ENCODE assay signal across 8 cellular contexts in genomic region chr16:67806428-67807147, GRCh38. TPM values are rescaled to one million over a fixed set of nuclear protein-coding genes. Genes with fewer than 3 reads are reported as not detected.
DNase-seq lines count a peak whose midpoint lies in the region; ATAC-seq lines count a peak whose summit lies in the region.

TSS of gene RANBP10 (minus strand) at chr16:67806560. CDS start at chr16:67806536, 24 bp downstream.
TSS of gene TSNAXIP1 (plus strand) at chr16:67806889. CDS start at chr16:67807150, 261 bp downstream.

- CTCF ChIA-PET in activated CD4-positive, alpha-beta T cell treated with anti-CD3 and anti-CD28 coated beads, Interleukin-2, amount 10 ng/mL, durations not matched to agents 7 days and 5 days (lab: Charles Lee): interaction anchor here (0.5 to 2.6 kb wide), 15 partner anchors 9 to 330 kb away, joined by 3 to 36 read pairs (median 3); no protein-coding TSS in a partner anchor

- intact Hi-C loops in left colon (cut with DNase I, micrococcal nuclease): loop anchor here in 1 of 2 donors (10.0 kb wide), 1 partner anchor 132 kb away; no protein-coding TSS in a partner anchor

- peaks cover 33% of the 10 kb centered on the region for H3K36me3 Mint-ChIP-seq in activated CD4-positive, alpha-beta T cell treated with anti-CD3 and anti-CD28 coated beads, Interleukin-2, amount 10 ng/mL, durations not matched to agents 7 days and 5 days (ENCODE audit: low read depth)

- peak within 1 kb of the TSS; percentile 90 for H3K27ac Mint-ChIP-seq in activated CD4-positive, alpha-beta T cell treated with anti-CD3 and anti-CD28 coated beads, Interleukin-2, amount 10 ng/mL, durations not matched to agents 7 days and 5 days

- H3K9me3 Mint-ChIP-seq in activated CD4-positive, alpha-beta T cell treated with anti-CD3 and anti-CD28 coated beads, Interleukin-2, amount 10 ng/mL, durations not matched to agents 7 days and 5 days: no peaks in the 10 kb centered on the region

- DNase-seq in C1 segment of cervical spinal cord (lab: John Stamatoyannopoulos, UW) (peak; percentile 74 to 100 (median 96)), NCI-H526 treated with DMSO at 0.1 percent for 48 hours (lab: John Stamatoyannopoulos, UW) (peak; percentile 96), cortex of kidney (lab: John Stamatoyannopoulos, UW) (peak; percentile 67), left colon (peak; percentile 95 to 98)
- DNase-seq in activated CD4-positive, alpha-beta T cell treated with anti-CD3 and anti-CD28 coated beads, Interleukin-2, amount 10 ng/mL, durations not matched to agents 7 days and 5 days: peak; percentile 98
- DNase-seq in stimulated activated CD4-positive, alpha-beta T cell treated with anti-CD3 and anti-CD28 coated beads, Interleukin-1b, Interleukin-23, amount 100 ng/mL, for 4 hours (ENCODE audit: low read depth in 2 of 2): peak; percentile 90 to 93

- POLR2A ChIA-PET in activated CD4-positive, alpha-beta T cell treated with anti-CD3 and anti-CD28 coated beads, Interleukin-2, amount 10 ng/mL, durations not matched to agents 7 days and 5 days (lab: Charles Lee): interaction anchor here (0.6 kb wide), 2 partner anchors 15 to 209 kb away, joined by 3 read pairs; no protein-coding TSS in a partner anchor

- ATAC-seq in GM19351 (IDR thresholded peaks at IDR 0.05; ENCODE audit: unreplicated experiment): peak; percentile 89
- ATAC-seq in HG03520 (IDR thresholded peaks at IDR 0.05; ENCODE audit: unreplicated experiment): peak; percentile 88
- peak; percentile 93 for ATAC-seq in left colon

- peak within 1 kb of the TSS; percentile 92 for H3K4me3 Mint-ChIP-seq in activated CD4-positive, alpha-beta T cell treated with anti-CD3 and anti-CD28 coated beads, Interleukin-2, amount 10 ng/mL, durations not matched to agents 7 days and 5 days

- peaks cover 41% of the 10 kb centered on the region for H3K4me1 Mint-ChIP-seq in activated CD4-positive, alpha-beta T cell treated with anti-CD3 and anti-CD28 coated beads, Interleukin-2, amount 10 ng/mL, durations not matched to agents 7 days and 5 days

- H3K27me3 Mint-ChIP-seq in activated CD4-positive, alpha-beta T cell treated with anti-CD3 and anti-CD28 coated beads, Interleukin-2, amount 10 ng/mL, durations not matched to agents 7 days and 5 days: no peaks in the 10 kb centered on the region

RNA-seq across cellular contexts. Expression of gene RANBP10, which starts in this region (rescaled TPM):
- total RNA-seq in activated CD4-positive, alpha-beta T cell treated with anti-CD3 and anti-CD28 coated beads, Interleukin-2, amount 10 ng/mL, durations not matched to agents 7 days and 5 days: 10 to 100 TPM; 28.2 to 30.4 TPM
- total RNA-seq in left colon: 10 to 100 TPM; 16.9 to 20.5 TPM

RNA-seq across cellular contexts. Expression of gene TSNAXIP1, which starts in this region (rescaled TPM):
- total RNA-seq in activated CD4-positive, alpha-beta T cell treated with anti-CD3 and anti-CD28 coated beads, Interleukin-2, amount 10 ng/mL, durations not matched to agents 7 days and 5 days: under 1 TPM; 0.27 to 0.33 TPM
- under 1 TPM; 0.12 to 0.75 TPM for total RNA-seq in left colon

Comparison
In these comparisons a context has a peak if more than half of its experiments do, and no peak if none do; other contexts are left out.
1. Peak in every context shown above with its lines: DNase-seq and ATAC-seq.